Comparison of ENCODE assay signal across 8 cellular contexts in the genomic region with DNA sequence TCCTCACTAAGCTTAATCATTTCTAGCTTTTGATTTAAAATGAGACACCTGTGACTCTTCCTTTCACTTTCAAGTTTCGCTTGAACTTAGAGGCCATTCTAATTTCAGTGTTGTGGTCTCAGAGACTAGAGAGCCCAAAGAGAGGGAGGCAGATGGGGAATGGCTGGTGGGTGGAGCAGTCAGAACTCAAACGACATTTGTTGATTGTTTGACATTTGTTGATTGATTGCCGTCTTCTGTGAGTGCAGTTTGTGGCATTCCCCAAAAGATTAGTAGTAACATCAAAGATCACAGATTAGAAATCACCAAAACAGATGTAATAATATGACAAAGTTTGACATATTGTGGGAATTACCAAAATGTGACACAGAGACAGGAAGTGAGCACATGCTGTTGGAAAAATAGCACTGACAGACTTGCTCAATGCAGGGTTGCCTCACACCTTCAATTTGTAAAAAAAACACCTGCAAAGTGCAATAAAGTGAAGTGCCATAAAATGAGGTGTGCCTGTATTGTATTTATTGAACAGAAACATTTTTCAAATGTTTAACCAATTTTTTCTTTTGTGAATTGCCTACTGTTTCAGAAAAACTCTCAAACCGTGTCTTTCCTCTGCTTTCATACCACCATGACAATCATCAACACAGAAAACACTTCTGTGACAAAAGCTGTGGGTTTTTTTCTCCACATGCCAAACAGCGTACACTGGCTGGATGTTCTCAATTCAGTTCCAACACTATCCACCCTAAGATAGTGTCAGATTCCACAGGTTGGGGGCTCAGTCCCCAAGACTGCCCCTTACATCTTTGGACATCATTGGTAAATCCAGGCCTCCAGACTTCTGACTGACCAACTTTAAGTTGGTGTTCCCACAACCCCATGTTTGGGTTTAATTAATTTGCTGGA.
DNase-seq lines count a peak whose midpoint lies in the region; ATAC-seq and TF ChIP-seq lines count a peak whose summit lies in the region.

No MANE protein-coding gene starts in this region.

- ATAC-seq in GM19372 (IDR thresholded peaks at IDR 0.05; ENCODE audit: low read depth, unreplicated experiment) (peak; percentile 89), HG03432 (IDR thresholded peaks at IDR 0.05; ENCODE audit: unreplicated experiment) (peak; percentile 87), esophagus mucosa (no peak)

- DNase-seq in AG10803 (ENCODE audit: low read depth) (peak; percentile 56), epithelial cell of esophagus (ENCODE audit: low read depth) (peak; percentile 76), AG20443 (ENCODE audit: low spot score) (no peak)
- peak; percentile 26 for DNase-seq in activated CD4-positive, alpha-beta T cell treated with anti-CD3 and anti-CD28 coated beads for 1 hour
- peak; percentile 46 to 68 (median 50) for DNase-seq in stimulated activated CD4-positive, alpha-beta T cell treated with anti-CD3 and anti-CD28 coated beads, TNF-alpha, amount 100 ng/mL, for 48 hours (ENCODE audit: low read depth in 3 of 3)

- TF ChIP-seq CTCF in AG10803 (conservative IDR thresholded peaks at IDR 0.05; ENCODE audit: low read length) = no peak
- TF ChIP-seq CTCF in epithelial cell of esophagus (IDR thresholded peaks at IDR 0.05; ENCODE audit: insufficient read depth, low read depth, low read length, missing control alignments) = no peak

- no peak overlapping the region for H3K4me3 ChIP-seq in AG10803 (ENCODE audit: low read length)
- no peak overlapping the region for H3K4me3 ChIP-seq in epithelial cell of esophagus (ENCODE audit: low read length)
